Comparison of ENCODE assay signal across 18 cellular contexts in the genomic region with DNA sequence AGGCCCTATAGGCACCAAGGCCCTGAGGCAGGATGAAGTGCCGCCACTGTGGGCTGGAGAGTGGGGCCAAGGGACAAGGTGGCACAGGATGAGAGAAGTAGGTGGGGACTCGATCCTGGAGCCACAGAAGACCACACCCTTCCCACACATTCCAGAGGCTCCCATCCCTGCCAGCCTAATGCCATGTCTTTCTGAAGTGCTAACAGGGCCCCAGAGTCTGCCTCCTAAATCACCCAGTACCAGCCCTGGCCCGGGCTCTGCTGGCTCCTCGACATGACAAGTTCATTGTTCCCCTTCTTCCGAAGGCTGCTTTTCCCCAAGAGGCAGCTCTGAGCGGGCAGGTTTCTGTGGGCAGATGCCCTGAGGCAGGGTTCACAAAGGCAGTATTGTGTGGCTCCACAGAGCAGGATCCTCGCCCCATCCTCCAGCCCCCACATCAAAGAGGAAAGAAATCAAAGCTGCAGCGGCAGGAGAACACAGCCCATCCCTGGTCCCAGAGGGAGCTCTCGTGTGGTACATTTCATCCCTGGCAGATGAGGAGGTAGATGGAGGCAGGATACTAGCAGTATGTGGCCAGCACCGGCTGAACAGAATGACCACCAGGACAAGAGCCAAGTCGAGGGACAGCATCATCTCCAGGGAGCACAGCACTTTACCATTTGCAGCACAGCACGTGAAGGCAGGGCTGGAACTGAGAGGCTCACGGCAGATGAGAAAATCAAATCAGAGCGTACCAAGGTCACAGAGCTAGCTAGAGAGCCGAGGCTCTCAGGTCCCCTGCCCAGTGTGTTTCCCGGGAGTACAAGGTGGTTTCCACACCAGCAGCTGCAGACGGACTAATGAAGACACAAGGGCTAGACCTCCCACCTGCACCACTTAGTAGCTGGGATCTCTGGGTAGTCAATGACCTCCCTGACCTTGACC.
DNase-seq lines count a peak whose midpoint lies in the region; ATAC-seq and TF ChIP-seq lines count a peak whose summit lies in the region.
"Had no signal": no experiment of that assay in that cellular context is flagged by ENCODE, and none has a peak within 500 bp of the region (broad histone marks: within the 10 kb centered on the region; RNA-seq: fewer than 3 reads in every experiment).

No MANE protein-coding gene starts in this region.

- ATAC-seq in HG03378 (IDR thresholded peaks at IDR 0.05; ENCODE audit: unreplicated experiment): no peak
- no peak for ATAC-seq in GM19395 (IDR thresholded peaks at IDR 0.05; ENCODE audit: unreplicated experiment)
- ATAC-seq: activated CD8-positive, alpha-beta memory T cell treated with anti-CD3 and anti-CD28 coated beads, Interleukin-2, amount 10 ng/mL, durations not matched to agents 7 days and 5 days; activated naive CD8-positive, alpha-beta T cell treated with anti-CD3 and anti-CD28 coated beads, Interleukin-2, amount 50 U/mL, for 24 hours; stimulated activated naive CD8-positive, alpha-beta T cell treated with anti-CD3 and anti-CD28 coated beads, Interleukin-15, amount 100 ng/mL, for 72 hours had no signal

- peaks cover 3% of the 10 kb centered on the region for H3K9me3 Mint-ChIP-seq in glutamatergic neuron (ENCODE audit: unreplicated experiment)
- H3K9me3 Mint-ChIP-seq: activated naive CD8-positive, alpha-beta T cell treated with anti-CD3 and anti-CD28 coated beads, Interleukin-2, amount 50 U/mL, for 24 hours; stimulated activated naive CD8-positive, alpha-beta T cell treated with anti-CD3 and anti-CD28 coated beads, Interleukin-15, amount 100 ng/mL, for 72 hours had no signal

- peaks cover 0 to 18% (median 0%) of the 10 kb centered on the region in 4 donors for H3K4me1 ChIP-seq in Peyer's patch

- H3K4me1 Mint-ChIP-seq in glutamatergic neuron (ENCODE audit: low read depth, unreplicated experiment): peaks cover 7% of the 10 kb centered on the region
- H3K4me1 Mint-ChIP-seq: activated CD8-positive, alpha-beta memory T cell treated with anti-CD3 and anti-CD28 coated beads, Interleukin-2, amount 10 ng/mL, durations not matched to agents 7 days and 5 days; activated naive CD8-positive, alpha-beta T cell treated with anti-CD3 and anti-CD28 coated beads, Interleukin-2, amount 50 U/mL, for 24 hours had no signal

- peak overlapping the region; percentile 9 for H3K4me3 Mint-ChIP-seq in glutamatergic neuron (ENCODE audit: unreplicated experiment)
- H3K4me3 Mint-ChIP-seq: activated CD8-positive, alpha-beta memory T cell treated with anti-CD3 and anti-CD28 coated beads, Interleukin-2, amount 10 ng/mL, durations not matched to agents 7 days and 5 days; activated naive CD8-positive, alpha-beta T cell treated with anti-CD3 and anti-CD28 coated beads, Interleukin-2, amount 50 U/mL, for 24 hours; dendritic cell treated with granulocyte-macrophage colony-stimulating factor and Interleukin-4, amounts not matched to agents 40 ng/mL and 50 ng/mL, for 4 days; stimulated activated naive CD8-positive, alpha-beta T cell treated with anti-CD3 and anti-CD28 coated beads, Interleukin-15, amount 100 ng/mL, for 72 hours had no signal

- TF ChIP-seq POLR2A in Peyer's patch (IDR thresholded peaks at IDR 0.05): no peak

- no peaks in the 10 kb centered on the region for H3K36me3 ChIP-seq in Peyer's patch

- no peaks in the 10 kb centered on the region for H3K27me3 ChIP-seq in Peyer's patch

- no peaks in the 10 kb centered on the region for H3K36me3 Mint-ChIP-seq in glutamatergic neuron (ENCODE audit: unreplicated experiment)
- H3K36me3 Mint-ChIP-seq: activated CD8-positive, alpha-beta memory T cell treated with anti-CD3 and anti-CD28 coated beads, Interleukin-2, amount 10 ng/mL, durations not matched to agents 7 days and 5 days had no signal

- TF ChIP-seq CTCF in Peyer's patch (IDR thresholded peaks at IDR 0.05) (no peak), glutamatergic neuron (IDR thresholded peaks at IDR 0.05; ENCODE audit: partially characterized antibody, unreplicated experiment) (no peak)

- H3K27ac Mint-ChIP-seq in glutamatergic neuron (ENCODE audit: unreplicated experiment): peak overlapping the region; percentile 31
- H3K27ac Mint-ChIP-seq: activated CD8-positive, alpha-beta memory T cell treated with anti-CD3 and anti-CD28 coated beads, Interleukin-2, amount 10 ng/mL, durations not matched to agents 7 days and 5 days; activated naive CD8-positive, alpha-beta T cell treated with anti-CD3 and anti-CD28 coated beads, Interleukin-2, amount 50 U/mL, for 24 hours; dendritic cell treated with granulocyte-macrophage colony-stimulating factor and Interleukin-4, amounts not matched to agents 40 ng/mL and 50 ng/mL, for 4 days; stimulated activated naive CD8-positive, alpha-beta T cell treated with anti-CD3 and anti-CD28 coated beads, Interleukin-15, amount 100 ng/mL, for 72 hours had no signal

- H3K27ac ChIP-seq in Peyer's patch: peak overlapping the region in 3 of 4 donors; percentile 32 to 89 (median 73)
- H3K27ac ChIP-seq: PC-9 had no signal

- no peaks in the 10 kb centered on the region for H3K9me3 ChIP-seq in Peyer's patch

- no peaks in the 10 kb centered on the region for H3K27me3 Mint-ChIP-seq in glutamatergic neuron (ENCODE audit: unreplicated experiment)
- H3K27me3 Mint-ChIP-seq: dendritic cell treated with granulocyte-macrophage colony-stimulating factor and Interleukin-4, amounts not matched to agents 40 ng/mL and 50 ng/mL, for 4 days; stimulated activated naive CD8-positive, alpha-beta T cell treated with anti-CD3 and anti-CD28 coated beads, Interleukin-15, amount 100 ng/mL, for 72 hours had no signal

- DNase-seq in ELF-1 (ENCODE audit: low read depth, low spot score) (peak; percentile 77), Peyer's patch (peak in 1 of 3 donors; percentile 46), glutamatergic neuron (peak; percentile 24), retina (peak; percentile 63), NCI-H446 treated with DMSO at 0.1 percent for 48 hours (lab: John Stamatoyannopoulos, UW) (no peak)
- DNase-seq in activated effector memory CD4-positive, alpha-beta T cell treated with Interleukin-2 at 50 U/mL for 16 hours: no peak
- DNase-seq: activated CD8-positive, alpha-beta memory T cell treated with anti-CD3 and anti-CD28 coated beads, Interleukin-2, amount 10 ng/mL, durations not matched to agents 7 days and 5 days; activated naive CD8-positive, alpha-beta T cell treated with anti-CD3 and anti-CD28 coated beads, Interleukin-2, amount 50 U/mL, for 24 hours; COR-L47; HCEC 1CT; KBM-7; NCI-H2081; stimulated activated CD4-positive, alpha-beta T cell treated with anti-CD3 and anti-CD28 coated beads, Interleukin-4, amount 100 ng/mL, for 4 hours; stimulated activated naive CD8-positive, alpha-beta T cell treated with anti-CD3 and anti-CD28 coated beads, Interleukin-15, amount 100 ng/mL, for 72 hours had no signal

- H3K4me3 ChIP-seq in Peyer's patch: no peak overlapping the region
- H3K4me3 ChIP-seq: PC-9 had no signal

Comparison
In these comparisons a context has a peak if more than half of its experiments do, and no peak if none do; other contexts are left out.
1. DNase-seq: peak in ELF-1 (single experiment), glutamatergic neuron (single experiment) and retina (single experiment); none in activated effector memory CD4-positive, alpha-beta T cell treated with Interleukin-2 at 50 U/mL for 16 hours (single experiment) and NCI-H446 treated with DMSO at 0.1 percent for 48 hours (single experiment).